Comparison of ENCODE assay signal across 1 cellular context in the genomic region with DNA sequence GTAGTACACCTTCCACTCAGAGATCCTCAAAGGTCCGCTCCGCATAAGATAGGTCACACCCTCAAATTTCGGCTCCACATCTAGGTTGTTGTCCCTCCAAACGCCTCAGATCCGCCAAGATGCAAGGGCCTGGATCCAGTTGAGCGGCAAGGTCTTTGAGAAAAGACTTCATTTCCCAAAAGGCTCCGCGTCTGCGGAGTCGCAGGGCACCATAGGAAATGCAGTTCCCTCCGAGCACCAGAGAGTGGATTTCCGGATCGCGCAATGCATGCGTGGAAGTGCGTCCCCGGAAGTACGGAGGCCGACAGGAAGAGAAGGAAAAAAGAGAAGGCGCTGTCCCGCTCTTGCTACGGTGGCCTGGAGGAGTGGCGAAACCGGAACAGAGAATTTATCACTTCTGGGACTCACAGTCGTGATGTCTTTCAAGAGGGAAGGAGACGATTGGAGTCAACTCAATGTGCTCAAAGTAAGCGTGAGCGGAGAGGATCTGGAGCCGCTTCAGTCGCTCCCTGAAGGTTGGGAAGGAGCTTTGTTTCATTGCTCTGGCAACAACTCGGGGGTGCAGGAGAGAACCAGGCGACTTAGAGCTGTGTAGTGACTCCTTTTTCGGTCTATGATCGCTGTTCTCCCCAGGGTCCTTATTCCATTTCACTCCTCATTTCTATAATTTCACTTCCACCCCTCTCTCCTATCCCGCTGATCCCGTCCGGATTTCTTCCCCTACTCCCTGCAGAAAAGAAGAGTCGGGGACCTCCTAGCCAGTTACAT.
TF ChIP-seq lines count a peak whose summit lies in the region.

A gene with protein sequence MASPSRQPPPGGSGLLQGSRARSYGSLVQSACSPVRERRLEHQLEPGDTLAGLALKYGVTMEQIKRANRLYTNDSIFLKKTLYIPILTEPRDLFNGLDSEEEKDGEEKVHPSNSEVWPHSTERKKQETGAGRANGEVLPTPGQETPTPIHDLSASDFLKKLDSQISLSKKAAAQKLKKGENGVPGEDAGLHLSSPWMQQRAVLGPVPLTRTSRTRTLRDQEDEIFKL (minus strand): TSS at position 165 of the 768 bp plus-strand sequence. CDS start 644 bp downstream, outside the sequence.
A gene with protein sequence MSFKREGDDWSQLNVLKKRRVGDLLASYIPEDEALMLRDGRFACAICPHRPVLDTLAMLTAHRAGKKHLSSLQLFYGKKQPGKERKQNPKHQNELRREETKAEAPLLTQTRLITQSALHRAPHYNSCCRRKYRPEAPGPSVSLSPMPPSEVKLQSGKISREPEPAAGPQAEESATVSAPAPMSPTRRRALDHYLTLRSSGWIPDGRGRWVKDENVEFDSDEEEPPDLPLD (plus strand): TSS at position 407 of the 768 bp plus-strand sequence. CDS start 9 bp downstream, at position 416.

TF ChIP-seq in HepG2, 621 proteins besides CTCF, POLR2A, EP300 and RAD21 (continued from another document and continues in another):
- TF ChIP-seq, protein P1, sequence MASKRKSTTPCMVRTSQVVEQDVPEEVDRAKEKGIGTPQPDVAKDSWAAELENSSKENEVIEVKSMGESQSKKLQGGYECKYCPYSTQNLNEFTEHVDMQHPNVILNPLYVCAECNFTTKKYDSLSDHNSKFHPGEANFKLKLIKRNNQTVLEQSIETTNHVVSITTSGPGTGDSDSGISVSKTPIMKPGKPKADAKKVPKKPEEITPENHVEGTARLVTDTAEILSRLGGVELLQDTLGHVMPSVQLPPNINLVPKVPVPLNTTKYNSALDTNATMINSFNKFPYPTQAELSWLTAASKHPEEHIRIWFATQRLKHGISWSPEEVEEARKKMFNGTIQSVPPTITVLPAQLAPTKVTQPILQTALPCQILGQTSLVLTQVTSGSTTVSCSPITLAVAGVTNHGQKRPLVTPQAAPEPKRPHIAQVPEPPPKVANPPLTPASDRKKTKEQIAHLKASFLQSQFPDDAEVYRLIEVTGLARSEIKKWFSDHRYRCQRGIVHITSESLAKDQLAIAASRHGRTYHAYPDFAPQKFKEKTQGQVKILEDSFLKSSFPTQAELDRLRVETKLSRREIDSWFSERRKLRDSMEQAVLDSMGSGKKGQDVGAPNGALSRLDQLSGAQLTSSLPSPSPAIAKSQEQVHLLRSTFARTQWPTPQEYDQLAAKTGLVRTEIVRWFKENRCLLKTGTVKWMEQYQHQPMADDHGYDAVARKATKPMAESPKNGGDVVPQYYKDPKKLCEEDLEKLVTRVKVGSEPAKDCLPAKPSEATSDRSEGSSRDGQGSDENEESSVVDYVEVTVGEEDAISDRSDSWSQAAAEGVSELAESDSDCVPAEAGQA (IDR thresholded peaks at IDR 0.05; ENCODE audit: low read depth) = peak; percentile 54; the same call in 1 of the 2 replicates
- TF ChIP-seq, protein P1 (CRISPR knock-in tag; IDR thresholded peaks at IDR 0.05; ENCODE audit: borderline replicate concordance) = no peak
- TF ChIP-seq, protein P2, sequence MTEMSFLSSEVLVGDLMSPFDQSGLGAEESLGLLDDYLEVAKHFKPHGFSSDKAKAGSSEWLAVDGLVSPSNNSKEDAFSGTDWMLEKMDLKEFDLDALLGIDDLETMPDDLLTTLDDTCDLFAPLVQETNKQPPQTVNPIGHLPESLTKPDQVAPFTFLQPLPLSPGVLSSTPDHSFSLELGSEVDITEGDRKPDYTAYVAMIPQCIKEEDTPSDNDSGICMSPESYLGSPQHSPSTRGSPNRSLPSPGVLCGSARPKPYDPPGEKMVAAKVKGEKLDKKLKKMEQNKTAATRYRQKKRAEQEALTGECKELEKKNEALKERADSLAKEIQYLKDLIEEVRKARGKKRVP (CRISPR knock-in tag; IDR thresholded peaks at IDR 0.05) = peak in 1 of 2 experiments; percentile 83; a peak in 2 of 4 replicates
- TF ChIP-seq MAF1 (CRISPR knock-in tag; IDR thresholded peaks at IDR 0.05; ENCODE audit: borderline replicate concordance) (peak; percentile 67; the same call in 1 of the 2 replicates), IRX3 (CRISPR knock-in tag; IDR thresholded peaks at IDR 0.05; ENCODE audit: borderline replicate concordance, low read depth) (no peak), SYNCRIP (IDR thresholded peaks at IDR 0.05; ENCODE audit: insufficient read depth, low read depth, low read length) (no peak), JDP2 (CRISPR knock-in tag; IDR thresholded peaks at IDR 0.05; ENCODE audit: borderline replicate concordance) (no peak), CCDC6 (CRISPR knock-in tag; IDR thresholded peaks at IDR 0.05) (peak; percentile 56), GATA4 (IDR thresholded peaks at IDR 0.05; ENCODE audit: borderline replicate concordance, low read depth) (no peak), DMAP1 (CRISPR knock-in tag; IDR thresholded peaks at IDR 0.05) (peak; percentile 82; the same call in 1 of the 2 replicates), NFIB (CRISPR knock-in tag; IDR thresholded peaks at IDR 0.05; ENCODE audit: borderline replicate concordance) (no peak), EEA1 (CRISPR knock-in tag; IDR thresholded peaks at IDR 0.05; ENCODE audit: borderline replicate concordance) (peak; percentile 74; the same call in 1 of the 2 replicates), HDAC6 (IDR thresholded peaks at IDR 0.05; ENCODE audit: low read depth, low read length) (no peak), ZNF792 (CRISPR knock-in tag; IDR thresholded peaks at IDR 0.05) (peak; percentile 72), ZC3H13 (CRISPR knock-in tag; IDR thresholded peaks at IDR 0.05) (no peak), CBX2 (IDR thresholded peaks at IDR 0.05; ENCODE audit: low read depth, low read length) (no peak), CBX2 (CRISPR knock-in tag; IDR thresholded peaks at IDR 0.05; ENCODE audit: low read depth) (no peak), ZNF251 (CRISPR knock-in tag; IDR thresholded peaks at IDR 0.05) (no peak), HOXA9 (CRISPR knock-in tag; IDR thresholded peaks at IDR 0.05; ENCODE audit: borderline replicate concordance) (no peak), ZNF333 (CRISPR knock-in tag; IDR thresholded peaks at IDR 0.05; ENCODE audit: borderline replicate concordance) (no peak), CBX5 (CRISPR knock-in tag; IDR thresholded peaks at IDR 0.05; ENCODE audit: borderline replicate concordance) (peak; percentile 82), BHLHE40 (IDR thresholded peaks at IDR 0.05; ENCODE audit: low read length) (0 out of 2 replicates have a peak, but pooled peaks have one; percentile 19), ZNF652 (CRISPR knock-in tag; IDR thresholded peaks at IDR 0.05; ENCODE audit: borderline replicate concordance, low read depth) (no peak; the same call in 1 of the 2 replicates), ZNF343 (CRISPR knock-in tag; IDR thresholded peaks at IDR 0.05) (peak; percentile 71; the same call in 1 of the 2 replicates), ZNF564 (CRISPR knock-in tag; IDR thresholded peaks at IDR 0.05) (no peak), CREM (IDR thresholded peaks at IDR 0.05) (peak; percentile 100), CREM (CRISPR knock-in tag; IDR thresholded peaks at IDR 0.05) (peak; percentile 38; the same call in 1 of the 2 replicates), SRY (CRISPR knock-in tag; IDR thresholded peaks at IDR 0.05) (peak; percentile 87; the same call in 1 of the 2 replicates), ZNF44 (CRISPR knock-in tag; IDR thresholded peaks at IDR 0.05) (peak; percentile 95; the same call in 1 of the 2 replicates), KLF11 (CRISPR knock-in tag; IDR thresholded peaks at IDR 0.05) (peak; percentile 78; the same call in 1 of the 2 replicates), RBAK (CRISPR knock-in tag; IDR thresholded peaks at IDR 0.05) (no peak)
- TF ChIP-seq, protein P3, sequence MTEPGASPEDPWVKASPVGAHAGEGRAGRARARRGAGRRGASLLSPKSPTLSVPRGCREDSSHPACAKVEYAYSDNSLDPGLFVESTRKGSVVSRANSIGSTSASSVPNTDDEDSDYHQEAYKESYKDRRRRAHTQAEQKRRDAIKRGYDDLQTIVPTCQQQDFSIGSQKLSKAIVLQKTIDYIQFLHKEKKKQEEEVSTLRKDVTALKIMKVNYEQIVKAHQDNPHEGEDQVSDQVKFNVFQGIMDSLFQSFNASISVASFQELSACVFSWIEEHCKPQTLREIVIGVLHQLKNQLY (CRISPR knock-in tag; IDR thresholded peaks at IDR 0.05) = no peak
- TF ChIP-seq, protein P4, sequence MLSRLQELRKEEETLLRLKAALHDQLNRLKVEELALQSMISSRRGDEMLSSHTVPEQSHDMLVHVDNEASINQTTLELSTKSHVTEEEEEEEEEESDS (CRISPR knock-in tag; IDR thresholded peaks at IDR 0.05; ENCODE audit: borderline replicate concordance) = no peak
- TF ChIP-seq, protein P5, sequence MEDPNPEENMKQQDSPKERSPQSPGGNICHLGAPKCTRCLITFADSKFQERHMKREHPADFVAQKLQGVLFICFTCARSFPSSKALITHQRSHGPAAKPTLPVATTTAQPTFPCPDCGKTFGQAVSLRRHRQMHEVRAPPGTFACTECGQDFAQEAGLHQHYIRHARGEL (CRISPR knock-in tag; IDR thresholded peaks at IDR 0.05) = no peak
- TF ChIP-seq, protein P6, sequence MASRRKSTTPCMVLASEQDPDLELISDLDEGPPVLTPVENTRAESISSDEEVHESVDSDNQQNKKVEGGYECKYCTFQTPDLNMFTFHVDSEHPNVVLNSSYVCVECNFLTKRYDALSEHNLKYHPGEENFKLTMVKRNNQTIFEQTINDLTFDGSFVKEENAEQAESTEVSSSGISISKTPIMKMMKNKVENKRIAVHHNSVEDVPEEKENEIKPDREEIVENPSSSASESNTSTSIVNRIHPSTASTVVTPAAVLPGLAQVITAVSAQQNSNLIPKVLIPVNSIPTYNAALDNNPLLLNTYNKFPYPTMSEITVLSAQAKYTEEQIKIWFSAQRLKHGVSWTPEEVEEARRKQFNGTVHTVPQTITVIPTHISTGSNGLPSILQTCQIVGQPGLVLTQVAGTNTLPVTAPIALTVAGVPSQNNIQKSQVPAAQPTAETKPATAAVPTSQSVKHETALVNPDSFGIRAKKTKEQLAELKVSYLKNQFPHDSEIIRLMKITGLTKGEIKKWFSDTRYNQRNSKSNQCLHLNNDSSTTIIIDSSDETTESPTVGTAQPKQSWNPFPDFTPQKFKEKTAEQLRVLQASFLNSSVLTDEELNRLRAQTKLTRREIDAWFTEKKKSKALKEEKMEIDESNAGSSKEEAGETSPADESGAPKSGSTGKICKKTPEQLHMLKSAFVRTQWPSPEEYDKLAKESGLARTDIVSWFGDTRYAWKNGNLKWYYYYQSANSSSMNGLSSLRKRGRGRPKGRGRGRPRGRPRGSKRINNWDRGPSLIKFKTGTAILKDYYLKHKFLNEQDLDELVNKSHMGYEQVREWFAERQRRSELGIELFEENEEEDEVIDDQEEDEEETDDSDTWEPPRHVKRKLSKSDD (CRISPR knock-in tag; IDR thresholded peaks at IDR 0.05; ENCODE audit: low read depth) = 0 out of 2 replicates have a peak, but pooled peaks have one; percentile 54
- TF ChIP-seq, protein P7, sequence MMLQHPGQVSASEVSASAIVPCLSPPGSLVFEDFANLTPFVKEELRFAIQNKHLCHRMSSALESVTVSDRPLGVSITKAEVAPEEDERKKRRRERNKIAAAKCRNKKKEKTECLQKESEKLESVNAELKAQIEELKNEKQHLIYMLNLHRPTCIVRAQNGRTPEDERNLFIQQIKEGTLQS (CRISPR knock-in tag; IDR thresholded peaks at IDR 0.05) = no peak; the same call in 1 of the 2 replicates
- TF ChIP-seq, protein P8, sequence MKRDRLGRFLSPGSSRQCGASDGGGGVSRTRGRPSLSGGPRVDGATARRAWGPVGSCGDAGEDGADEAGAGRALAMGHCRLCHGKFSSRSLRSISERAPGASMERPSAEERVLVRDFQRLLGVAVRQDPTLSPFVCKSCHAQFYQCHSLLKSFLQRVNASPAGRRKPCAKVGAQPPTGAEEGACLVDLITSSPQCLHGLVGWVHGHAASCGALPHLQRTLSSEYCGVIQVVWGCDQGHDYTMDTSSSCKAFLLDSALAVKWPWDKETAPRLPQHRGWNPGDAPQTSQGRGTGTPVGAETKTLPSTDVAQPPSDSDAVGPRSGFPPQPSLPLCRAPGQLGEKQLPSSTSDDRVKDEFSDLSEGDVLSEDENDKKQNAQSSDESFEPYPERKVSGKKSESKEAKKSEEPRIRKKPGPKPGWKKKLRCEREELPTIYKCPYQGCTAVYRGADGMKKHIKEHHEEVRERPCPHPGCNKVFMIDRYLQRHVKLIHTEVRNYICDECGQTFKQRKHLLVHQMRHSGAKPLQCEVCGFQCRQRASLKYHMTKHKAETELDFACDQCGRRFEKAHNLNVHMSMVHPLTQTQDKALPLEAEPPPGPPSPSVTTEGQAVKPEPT (CRISPR knock-in tag; IDR thresholded peaks at IDR 0.05; ENCODE audit: low read depth) = peak; percentile 77; the same call in 1 of the 2 replicates
